17 cellular contexts compared by ENCODE assay signal in genomic region chr5:108280248-108280647, GRCh38.
DNase-seq lines count a peak whose midpoint lies in the region; ATAC-seq, FAIRE-seq and TF ChIP-seq lines count a peak whose summit lies in the region.
"Had no signal": no experiment of that assay in that cellular context is flagged by ENCODE, and none has a peak within 500 bp of the region (broad histone marks: within the 10 kb centered on the region; RNA-seq: fewer than 3 reads in every experiment).

No MANE protein-coding gene starts in this region.

- H3K27ac Mint-ChIP-seq in activated CD4-positive, alpha-beta T cell treated with anti-CD3 and anti-CD28 coated beads for 36 hours: peak overlapping the region; percentile 49
- H3K27ac Mint-ChIP-seq in stimulated activated naive CD8-positive, alpha-beta T cell treated with anti-CD3 and anti-CD28 coated beads, Interleukin-15, amount 100 ng/mL, for 72 hours: peak overlapping the region; percentile 78 to 83

- H3K4me1 Mint-ChIP-seq in activated CD4-positive, alpha-beta T cell treated with anti-CD3 and anti-CD28 coated beads for 36 hours: peaks cover 17% of the 10 kb centered on the region
- H3K4me1 Mint-ChIP-seq in stimulated activated naive CD8-positive, alpha-beta T cell treated with anti-CD3 and anti-CD28 coated beads, Interleukin-15, amount 100 ng/mL, for 72 hours: peaks cover 31% of the 10 kb centered on the region

- no peak overlapping the region for H3K9ac ChIP-seq in endothelial cell of umbilical vein (replicated peaks; ENCODE audit: extremely low read depth, insufficient read depth, low read length)
- H3K9ac ChIP-seq: BLaER1 had no signal

- ATAC-seq in activated CD4-positive, alpha-beta T cell treated with anti-CD3 and anti-CD28 coated beads for 36 hours: no peak
- ATAC-seq in stimulated activated naive CD8-positive, alpha-beta T cell treated with anti-CD3 and anti-CD28 coated beads, Interleukin-15, amount 100 ng/mL, for 72 hours: no peak
- ATAC-seq in stimulated activated naive CD8-positive, alpha-beta T cell treated with anti-CD3 and anti-CD28 coated beads, Interleukin-15, Interleukin-2, amounts not matched to agents 100 U/mL and 50 U/mL, for 24 hours: no peak
- ATAC-seq in GM21529 (IDR thresholded peaks at IDR 0.05; ENCODE audit: unreplicated experiment): no peak
- ATAC-seq: HepG2 had no signal

- TF ChIP-seq CTCF in endothelial cell of umbilical vein (IDR thresholded peaks at IDR 0.05; ENCODE audit: extremely low read depth in 1 of 2, insufficient read depth in 1 of 2, low read depth in 1 of 2, low read length in 2 of 2): no peak

- no peaks in the 10 kb centered on the region for H3K79me2 ChIP-seq in endothelial cell of umbilical vein (ENCODE audit: control insufficient read depth, insufficient read depth, low read length)

- FAIRE-seq in endothelial cell of umbilical vein (lab: Jason Lieb, UNC) (no peak), GM12891 (lab: Jason Lieb, UNC) (no peak)
- FAIRE-seq: HepG2, HTR-8/SVneo had no signal

- no peaks in the 10 kb centered on the region for H3K9me3 ChIP-seq in endothelial cell of umbilical vein (replicated peaks; ENCODE audit: control insufficient read depth, insufficient read depth, low read length)
- H3K9me3 ChIP-seq: BLaER1, Caco-2 had no signal

- no peak for DNase-seq in activated CD4-positive, alpha-beta T cell treated with anti-CD3 and anti-CD28 coated beads for 36 hours
- DNase-seq in activated CD4-positive, alpha-beta T cell treated with anti-CD3 and anti-CD28 coated beads, Interleukin-2, amount 50 U/mL, for 4 hours: no peak
- DNase-seq in stimulated activated naive CD8-positive, alpha-beta T cell treated with anti-CD3 and anti-CD28 coated beads, Interleukin-15, amount 100 ng/mL, for 72 hours: no peak
- no peak for DNase-seq in stimulated activated naive CD8-positive, alpha-beta T cell treated with anti-CD3 and anti-CD28 coated beads, Interleukin-15, Interleukin-2, amounts not matched to agents 100 U/mL and 50 U/mL, for 24 hours
- DNase-seq in endothelial cell of umbilical vein (ENCODE audit: low read depth, low spot score): peak; percentile 31
- no peak for DNase-seq in GM12891 (ENCODE audit: insufficient read length, low spot score)
- DNase-seq: 8988T; AML-193; Caco-2; CD8-positive, alpha-beta memory T cell; DMS53; GF-D8; HCEC 1CT had no signal

- dilution Hi-C loops in endothelial cell of umbilical vein (cut with MboI; ENCODE audit: extremely low pct_ligation_motif_present, low sequenced_read_pairs): no loop called here

- H3K27me3 Mint-ChIP-seq in activated CD4-positive, alpha-beta T cell treated with anti-CD3 and anti-CD28 coated beads for 36 hours: no peaks in the 10 kb centered on the region
- H3K27me3 Mint-ChIP-seq in stimulated activated naive CD8-positive, alpha-beta T cell treated with anti-CD3 and anti-CD28 coated beads, Interleukin-15, amount 100 ng/mL, for 72 hours: no peaks in the 10 kb centered on the region
- H3K27me3 Mint-ChIP-seq: CD8-positive, alpha-beta memory T cell had no signal

- no peaks in the 10 kb centered on the region for H3K27me3 ChIP-seq in endothelial cell of umbilical vein (ENCODE audit: control insufficient read depth in 2 of 2, insufficient read depth in 2 of 2, low read length in 2 of 2)
- H3K27me3 ChIP-seq: BLaER1 had no signal

- no peak overlapping the region for H3K27ac ChIP-seq in endothelial cell of umbilical vein (ENCODE audit: insufficient read depth, low read depth, low read length)
- H3K27ac ChIP-seq: BLaER1 had no signal

- H3K4me3 ChIP-seq in endothelial cell of umbilical vein (replicated peaks in 1 of 3; ENCODE audit: insufficient read depth in 1 of 3, low read depth in 1 of 3, low read length in 3 of 3): no peak overlapping the region
- H3K4me3 ChIP-seq: BLaER1 had no signal

- POLR2A ChIA-PET in activated CD4-positive, alpha-beta T cell treated with anti-CD3 and anti-CD28 coated beads for 36 hours (lab: Charles Lee): no interaction called here
- POLR2A ChIA-PET in endothelial cell of umbilical vein (lab: Charles Lee): no interaction called here

- intact Hi-C loops in activated CD4-positive, alpha-beta T cell treated with anti-CD3 and anti-CD28 coated beads for 36 hours (cut with DNase I, micrococcal nuclease): no loop called here
- intact Hi-C loops in endothelial cell of umbilical vein (cut with micrococcal nuclease): no loop called here

- H3K36me3 Mint-ChIP-seq in activated CD4-positive, alpha-beta T cell treated with anti-CD3 and anti-CD28 coated beads for 36 hours (ENCODE audit: low read depth): peaks cover 29% of the 10 kb centered on the region

- no peaks in the 10 kb centered on the region for H3K9me1 ChIP-seq in endothelial cell of umbilical vein (replicated peaks; ENCODE audit: control insufficient read depth, extremely low read depth, insufficient read depth, low read length)

- no peaks in the 10 kb centered on the region for H4K20me1 ChIP-seq in endothelial cell of umbilical vein (replicated peaks; ENCODE audit: control insufficient read depth, extremely low read depth, insufficient read depth, low read length)

- no peak for TF ChIP-seq POLR2A in endothelial cell of umbilical vein (IDR thresholded peaks at IDR 0.05; ENCODE audit: low read depth, low read length)
- TF ChIP-seq POLR2A in GM12891 (IDR thresholded peaks at IDR 0.05; ENCODE audit: low read depth, low read length): no peak

- H3K4me3 Mint-ChIP-seq in activated CD4-positive, alpha-beta T cell treated with anti-CD3 and anti-CD28 coated beads for 36 hours: no peak overlapping the region
- peak overlapping the region in 1 of 2 donors; percentile 13 for H3K4me3 Mint-ChIP-seq in stimulated activated naive CD8-positive, alpha-beta T cell treated with anti-CD3 and anti-CD28 coated beads, Interleukin-15, amount 100 ng/mL, for 72 hours
- H3K4me3 Mint-ChIP-seq: CD8-positive, alpha-beta memory T cell had no signal

- no peak overlapping the region for H2AFZ ChIP-seq in endothelial cell of umbilical vein (ENCODE audit: low read depth, low read length)

- peaks cover 25% of the 10 kb centered on the region for H3K9me3 Mint-ChIP-seq in activated CD4-positive, alpha-beta T cell treated with anti-CD3 and anti-CD28 coated beads for 36 hours (ENCODE audit: low read depth)
- peaks cover 23 to 41% of the 10 kb centered on the region in 2 donors for H3K9me3 Mint-ChIP-seq in stimulated activated naive CD8-positive, alpha-beta T cell treated with anti-CD3 and anti-CD28 coated beads, Interleukin-15, amount 100 ng/mL, for 72 hours

- H3K4me1 ChIP-seq in endothelial cell of umbilical vein (ENCODE audit: control insufficient read depth, extremely low read depth, insufficient read depth, low read length): no peaks in the 10 kb centered on the region
- H3K4me1 ChIP-seq: BLaER1, Caco-2 had no signal

- CTCF ChIA-PET in activated CD4-positive, alpha-beta T cell treated with anti-CD3 and anti-CD28 coated beads for 36 hours (lab: Charles Lee): no interaction called here
- CTCF ChIA-PET in endothelial cell of umbilical vein (lab: Charles Lee): no interaction called here

- BruUV-seq in endothelial cell of umbilical vein (replicated peaks; lab: Mats Ljungman, UMichigan): no TSS peak

- H3K36me3 ChIP-seq in endothelial cell of umbilical vein (ENCODE audit: control insufficient read depth in 2 of 2, extremely low read depth in 1 of 2, insufficient read depth in 2 of 2, low read length in 2 of 2): no peaks in the 10 kb centered on the region
- H3K36me3 ChIP-seq: BLaER1 had no signal

- H3K4me2 ChIP-seq in endothelial cell of umbilical vein (ENCODE audit: insufficient read depth, low read length): no peak overlapping the region
- H3K4me2 ChIP-seq: BLaER1 had no signal

TF ChIP-seq in endothelial cell of umbilical vein, 7 proteins besides CTCF, POLR2A, EP300 and RAD21:
- TF ChIP-seq, protein P1, sequence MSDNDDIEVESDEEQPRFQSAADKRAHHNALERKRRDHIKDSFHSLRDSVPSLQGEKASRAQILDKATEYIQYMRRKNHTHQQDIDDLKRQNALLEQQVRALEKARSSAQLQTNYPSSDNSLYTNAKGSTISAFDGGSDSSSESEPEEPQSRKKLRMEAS (IDR thresholded peaks at IDR 0.05; ENCODE audit: insufficient read depth, insufficient read length): no peak
- TF ChIP-seq POLR2AphosphoS5 (IDR thresholded peaks at IDR 0.05; ENCODE audit: insufficient read depth, low read depth, low read length): no peak
- TF ChIP-seq MYC (IDR thresholded peaks at IDR 0.05; ENCODE audit: low read depth, low read length): no peak
- no peak for TF ChIP-seq GATA2 (IDR thresholded peaks at IDR 0.05; ENCODE audit: insufficient read depth, insufficient read length, low read depth, low read length)
- TF ChIP-seq EZH2 (IDR thresholded peaks at IDR 0.05; ENCODE audit: borderline replicate concordance, low read depth, low read length, severe bottlenecking): no peak
- no peak for TF ChIP-seq JUN (IDR thresholded peaks at IDR 0.05; ENCODE audit: borderline replicate concordance, insufficient read depth, insufficient read length, low read depth)
- TF ChIP-seq FOS (IDR thresholded peaks at IDR 0.05; ENCODE audit: borderline replicate concordance, insufficient read depth, low read length): no peak
TF ChIP-seq in endothelial cell of umbilical vein: peak in this region for 0.

TF ChIP-seq in GM12891, 5 proteins besides CTCF, POLR2A, EP300 and RAD21:
- TF ChIP-seq POU2F2 (IDR thresholded peaks at IDR 0.05; ENCODE audit: low read depth, low read length) (no peak), POLR2AphosphoS5 (IDR thresholded peaks at IDR 0.05; ENCODE audit: low read depth, low read length) (no peak), SPI1 (IDR thresholded peaks at IDR 0.05; ENCODE audit: low read depth, low read length) (no peak), PAX5 (IDR thresholded peaks at IDR 0.05; ENCODE audit: insufficient read depth, low read length, severe bottlenecking) (no peak), TAF1 (IDR thresholded peaks at IDR 0.05; ENCODE audit: low read depth, low read length) (no peak)
TF ChIP-seq in GM12891: peak in this region for 0.
